1 cellular context compared by ENCODE assay signal in the genomic region with DNA sequence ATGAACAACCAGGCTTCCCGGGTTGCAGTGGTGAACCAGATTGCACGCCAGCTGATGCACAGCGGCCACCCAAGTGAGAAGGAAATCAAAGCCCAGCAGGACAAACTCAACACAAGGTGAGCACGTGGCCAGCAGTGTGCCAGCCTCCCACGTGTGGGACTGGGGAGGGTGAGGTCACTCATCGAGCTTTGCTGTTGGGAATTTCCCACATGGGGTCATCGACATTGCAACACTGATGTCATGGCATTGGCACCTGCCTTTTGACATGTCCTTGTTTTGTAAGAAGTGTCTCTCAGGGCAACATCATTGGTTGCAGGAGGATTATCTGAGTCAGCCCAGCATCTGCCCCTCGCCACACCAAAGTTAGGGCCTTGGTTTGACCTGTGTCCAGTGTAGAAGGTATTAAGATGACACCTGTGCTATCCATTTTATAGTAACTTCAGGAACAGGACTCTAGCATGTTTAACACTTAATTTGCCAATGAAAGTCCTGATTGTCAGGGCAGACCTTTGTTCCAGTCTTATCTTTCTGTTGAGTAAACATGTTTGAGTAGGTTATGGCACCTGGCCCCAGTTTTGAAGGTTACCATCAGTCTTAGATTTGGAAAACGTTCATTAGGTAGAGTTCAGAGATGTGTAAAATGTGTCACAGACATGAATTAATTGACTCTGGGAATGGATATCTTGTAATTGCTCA.
A peak's percentile ranks its signal among the peaks of the same experiment; 100 is the strongest.
TF ChIP-seq lines count a peak whose summit lies in the region.

No MANE protein-coding gene starts in this region.

TF ChIP-seq in GM12878, 131 proteins besides CTCF, POLR2A, EP300 and RAD21 (continued from another document):
- TF ChIP-seq BCL3 (IDR thresholded peaks at IDR 0.05; ENCODE audit: borderline replicate concordance, insufficient read depth, low read depth, low read length, poor library complexity, severe bottlenecking) (peak; percentile 42), NFXL1 (IDR thresholded peaks at IDR 0.05; ENCODE audit: borderline replicate concordance) (no peak), CREB1 (IDR thresholded peaks at IDR 0.05; ENCODE audit: low read depth) (peak; percentile 76), NR2C1 (IDR thresholded peaks at IDR 0.05) (no peak), REST (IDR thresholded peaks at IDR 0.05; ENCODE audit: low read depth, low read length) (no peak), SIX5 (IDR thresholded peaks at IDR 0.05; ENCODE audit: low read depth, low read length, severe bottlenecking) (no peak), RAD51 (IDR thresholded peaks at IDR 0.05) (peak; percentile 39; the same call in 1 of the 2 replicates), ZNF24 (IDR thresholded peaks at IDR 0.05) (no peak), ETV6 (conservative IDR thresholded peaks at IDR 0.05 in 1 of 2, IDR thresholded peaks at IDR 0.05 in 1 of 2; ENCODE audit: borderline replicate concordance in 1 of 2, low read depth in 1 of 2) (no peak), MAX (IDR thresholded peaks at IDR 0.05; ENCODE audit: low read depth, low read length) (no peak), CREM (IDR thresholded peaks at IDR 0.05; ENCODE audit: low read depth) (peak; percentile 83; the same call in 1 of the 2 replicates), TCF12 (IDR thresholded peaks at IDR 0.05; ENCODE audit: low read depth, low read length) (peak; percentile 68; the same call in 1 of the 2 replicates), SMAD1 (IDR thresholded peaks at IDR 0.05; ENCODE audit: low read depth, partially characterized antibody) (no peak), SRF (IDR thresholded peaks at IDR 0.05; ENCODE audit: low read depth in 2 of 2, low read length in 2 of 2) (no peak), ATF7 (IDR thresholded peaks at IDR 0.05; ENCODE audit: low read depth) (peak; percentile 67; the same call in 1 of the 2 replicates), KAT2A (conservative IDR thresholded peaks at IDR 0.05; ENCODE audit: control insufficient read depth, low read depth, low read length) (no peak), RELA (IDR thresholded peaks at IDR 0.05; ENCODE audit: borderline replicate concordance, partially characterized antibody) (peak; percentile 59), RUNX3 (IDR thresholded peaks at IDR 0.05; ENCODE audit: low read length) (peak; percentile 42; the same call in 1 of the 2 replicates), NR2F1 (conservative IDR thresholded peaks at IDR 0.05) (peak; percentile 77)
- TF ChIP-seq, protein P1, sequence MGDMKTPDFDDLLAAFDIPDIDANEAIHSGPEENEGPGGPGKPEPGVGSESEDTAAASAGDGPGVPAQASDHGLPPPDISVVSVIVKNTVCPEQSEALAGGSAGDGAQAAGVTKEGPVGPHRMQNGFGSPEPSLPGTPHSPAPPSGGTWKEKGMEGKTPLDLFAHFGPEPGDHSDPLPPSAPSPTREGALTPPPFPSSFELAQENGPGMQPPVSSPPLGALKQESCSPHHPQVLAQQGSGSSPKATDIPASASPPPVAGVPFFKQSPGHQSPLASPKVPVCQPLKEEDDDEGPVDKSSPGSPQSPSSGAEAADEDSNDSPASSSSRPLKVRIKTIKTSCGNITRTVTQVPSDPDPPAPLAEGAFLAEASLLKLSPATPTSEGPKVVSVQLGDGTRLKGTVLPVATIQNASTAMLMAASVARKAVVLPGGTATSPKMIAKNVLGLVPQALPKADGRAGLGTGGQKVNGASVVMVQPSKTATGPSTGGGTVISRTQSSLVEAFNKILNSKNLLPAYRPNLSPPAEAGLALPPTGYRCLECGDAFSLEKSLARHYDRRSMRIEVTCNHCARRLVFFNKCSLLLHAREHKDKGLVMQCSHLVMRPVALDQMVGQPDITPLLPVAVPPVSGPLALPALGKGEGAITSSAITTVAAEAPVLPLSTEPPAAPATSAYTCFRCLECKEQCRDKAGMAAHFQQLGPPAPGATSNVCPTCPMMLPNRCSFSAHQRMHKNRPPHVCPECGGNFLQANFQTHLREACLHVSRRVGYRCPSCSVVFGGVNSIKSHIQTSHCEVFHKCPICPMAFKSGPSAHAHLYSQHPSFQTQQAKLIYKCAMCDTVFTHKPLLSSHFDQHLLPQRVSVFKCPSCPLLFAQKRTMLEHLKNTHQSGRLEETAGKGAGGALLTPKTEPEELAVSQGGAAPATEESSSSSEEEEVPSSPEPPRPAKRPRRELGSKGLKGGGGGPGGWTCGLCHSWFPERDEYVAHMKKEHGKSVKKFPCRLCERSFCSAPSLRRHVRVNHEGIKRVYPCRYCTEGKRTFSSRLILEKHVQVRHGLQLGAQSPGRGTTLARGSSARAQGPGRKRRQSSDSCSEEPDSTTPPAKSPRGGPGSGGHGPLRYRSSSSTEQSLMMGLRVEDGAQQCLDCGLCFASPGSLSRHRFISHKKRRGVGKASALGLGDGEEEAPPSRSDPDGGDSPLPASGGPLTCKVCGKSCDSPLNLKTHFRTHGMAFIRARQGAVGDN (IDR thresholded peaks at IDR 0.05): 0 out of 2 replicates have a peak, but pooled peaks have one; percentile 46
